ENCODE assay signal across 20 cellular contexts in genomic region chr10:77029684-77030407, GRCh38.
A peak's percentile ranks its signal among the peaks of the same experiment; 100 is the strongest.
DNase-seq lines count a peak whose midpoint lies in the region; ATAC-seq, FAIRE-seq and TF ChIP-seq lines count a peak whose summit lies in the region.
"Had no signal": no experiment of that assay in that cellular context is flagged by ENCODE, and none has a peak within 500 bp of the region (broad histone marks: within the 10 kb centered on the region; RNA-seq: fewer than 3 reads in every experiment).

No MANE protein-coding gene starts in this region.

- no peaks in the 10 kb centered on the region for H3K36me3 Mint-ChIP-seq in nephron (ENCODE audit: low read depth)

- no peaks in the 10 kb centered on the region for H3K79me2 ChIP-seq in Loucy (ENCODE audit: insufficient read depth, low read length)

- H4K20me1 ChIP-seq in Loucy (ENCODE audit: insufficient read depth, low read length, poor library complexity, severe bottlenecking), result no peaks in the 10 kb centered on the region

- no peaks in the 10 kb centered on the region for H3K27me3 ChIP-seq in BE2C
- H3K27me3 ChIP-seq in Loucy (ENCODE audit: insufficient read depth, low read length, poor library complexity, severe bottlenecking), result no peaks in the 10 kb centered on the region
- no peaks in the 10 kb centered on the region for H3K27me3 ChIP-seq in small intestine (ENCODE audit: control insufficient read depth in 2 of 2, insufficient read depth in 2 of 2, low read length in 2 of 2)
- H3K27me3 ChIP-seq: Peyer's patch had no signal

- H3K9me3 Mint-ChIP-seq in nephron, result no peaks in the 10 kb centered on the region

- H3K27ac Mint-ChIP-seq in nephron, result peak overlapping the region; percentile 71 to 91 (median 82)

- H2AFZ ChIP-seq in Loucy (ENCODE audit: low read length), result no peak overlapping the region

- H3K27me3 Mint-ChIP-seq in nephron (ENCODE audit: low read depth), result peaks cover 2% of the 10 kb centered on the region

- H3K4me1 Mint-ChIP-seq in nephron, result peaks cover 49% of the 10 kb centered on the region

- no peaks in the 10 kb centered on the region for H3F3A ChIP-seq in Loucy (ENCODE audit: low read depth)

- H3K9me3 ChIP-seq in BE2C (no peaks in the 10 kb centered on the region), Loucy (ENCODE audit: insufficient read depth, low read depth, low read length) (no peaks in the 10 kb centered on the region), small intestine (ENCODE audit: control insufficient read depth, low read depth) (no peaks in the 10 kb centered on the region)
- H3K9me3 ChIP-seq: Peyer's patch, SK-N-SH had no signal

- TF ChIP-seq CTCF in BE2C (IDR thresholded peaks at IDR 0.05; ENCODE audit: low read depth, low read length) (no peak), Loucy (conservative IDR thresholded peaks at IDR 0.05; ENCODE audit: low read length) (no peak), nephron (IDR thresholded peaks at IDR 0.05; ENCODE audit: unreplicated experiment in 3 of 3) (no peak)

- WGBS in small intestine, 3 donors, result 33 to 53% (median 39%) methylated on average over 1 of the region's 1 CpG

- no peak overlapping the region for H3K9ac ChIP-seq in Loucy (ENCODE audit: low read depth, low read length, poor library complexity, severe bottlenecking)
- H3K9ac ChIP-seq: SK-N-SH had no signal

- H3K4me3 Mint-ChIP-seq in nephron, result no peak overlapping the region

- H3K36me3 ChIP-seq in BE2C (no peaks in the 10 kb centered on the region), Loucy (ENCODE audit: insufficient read depth, low read length) (no peaks in the 10 kb centered on the region), small intestine (ENCODE audit: control insufficient read depth in 2 of 2, insufficient read depth in 2 of 2, low read length in 2 of 2) (no peaks in the 10 kb centered on the region)
- H3K36me3 ChIP-seq: Peyer's patch had no signal

- H3K4me3 ChIP-seq in BE2C (ENCODE audit: low read depth, low read length) (no peak overlapping the region), Loucy (ENCODE audit: low read length, poor library complexity, severe bottlenecking) (no peak overlapping the region), small intestine (ENCODE audit: low read depth in 1 of 2, low read length in 2 of 2) (no peak overlapping the region)
- H3K4me3 ChIP-seq: Peyer's patch had no signal

- no peak overlapping the region for H3K27ac ChIP-seq in small intestine (ENCODE audit: low read depth in 1 of 2, low read length in 1 of 2)
- H3K27ac ChIP-seq: C4-2B, Peyer's patch had no signal

- peak; percentile 30 for DNase-seq in BE2C
- peak; percentile 67 for DNase-seq in foreskin melanocyte
- DNase-seq in T1000 (lab: John Stamatoyannopoulos, UW), result no peak
- DNase-seq in small intestine, result no peak
- DNase-seq: DMS153, EL, KBM-7, NCI-H1092, NCI-H146, NCI-H2081 treated with DMSO at 0.1 percent for 48 hours, NCI-H510A treated with DMSO at 0.1 percent for 48 hours, Peyer's patch, SK-N-SH had no signal

- peaks cover 34% of the 10 kb centered on the region for H3K4me1 ChIP-seq in BE2C
- peaks cover 50% of the 10 kb centered on the region for H3K4me1 ChIP-seq in Loucy (ENCODE audit: insufficient read depth, low read length, poor library complexity, severe bottlenecking)
- no peaks in the 10 kb centered on the region for H3K4me1 ChIP-seq in small intestine (ENCODE audit: control insufficient read depth in 2 of 2, insufficient read depth in 1 of 2, low read depth in 1 of 2, low read length in 1 of 2)
- H3K4me1 ChIP-seq: Peyer's patch had no signal

- no peaks in the 10 kb centered on the region for H3K9me2 ChIP-seq in Loucy (replicated peaks; ENCODE audit: low read depth, low read length)
- H3K9me2 ChIP-seq: SK-N-SH had no signal

- ATAC-seq in HG03135 (IDR thresholded peaks at IDR 0.05; ENCODE audit: unreplicated experiment) (no peak), GM18502 (IDR thresholded peaks at IDR 0.05; ENCODE audit: poor library complexity, unreplicated experiment) (no peak)
- ATAC-seq: Right ventricle myocardium inferior had no signal

- peak overlapping the region; percentile 49 for H3K4me2 ChIP-seq in Loucy (ENCODE audit: low read depth, low read length, poor library complexity, severe bottlenecking)
- H3K4me2 ChIP-seq: SK-N-SH had no signal

- FAIRE-seq in small intestine (lab: Jason Lieb, UNC), result no peak
- FAIRE-seq: H54 had no signal

Comparison
In these comparisons a context has a peak if more than half of its experiments do, and no peak if none do; other contexts are left out.
1. DNase-seq: peak in BE2C (single experiment) and foreskin melanocyte (single experiment); none in T1000 (single experiment) and small intestine (single experiment).